ENCODE assay signal across 23 cellular contexts in the genomic region with DNA sequence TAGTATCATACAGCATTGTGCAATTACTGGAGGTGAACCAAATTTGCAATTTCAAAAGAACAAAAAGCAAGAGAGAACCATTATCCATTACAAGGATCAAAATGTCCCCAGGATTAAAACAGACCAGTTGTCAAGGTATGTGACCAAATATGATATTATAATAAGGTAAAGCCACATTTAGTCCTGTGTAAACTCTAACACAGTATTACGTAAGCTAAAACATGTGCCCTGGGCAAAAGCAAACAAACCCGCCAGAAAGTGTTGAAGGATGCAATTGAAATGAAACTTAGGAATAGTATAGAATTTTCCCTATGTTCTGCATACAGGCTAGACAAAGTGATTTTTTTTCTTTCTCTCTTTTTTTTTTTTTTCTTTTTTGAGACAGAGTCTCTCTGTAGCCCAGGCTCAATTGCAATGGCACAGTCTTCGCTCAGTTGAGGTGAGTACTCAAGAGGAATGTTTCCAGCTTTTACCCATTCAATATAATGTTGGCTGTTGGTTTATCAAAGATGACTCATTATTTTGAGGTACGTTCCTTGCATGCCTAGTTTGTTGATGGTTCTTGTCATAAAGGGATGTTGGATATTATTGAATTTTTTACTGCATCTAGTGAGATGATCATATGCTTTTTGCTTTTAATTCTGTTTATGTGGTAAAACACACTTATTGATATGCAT.
"Had no signal": no experiment of that assay in that cellular context is flagged by ENCODE, and none has a peak within 500 bp of the region (broad histone marks: within the 10 kb centered on the region; RNA-seq: fewer than 3 reads in every experiment).

No MANE protein-coding gene starts in this region.

- DNase-seq: activated CD4-positive, alpha-beta memory T cell treated with anti-CD3 and anti-CD28 coated beads for 36 hours; activated CD4-positive, alpha-beta T cell treated with anti-CD3 and anti-CD28 coated beads, Interleukin-2, amount 10 ng/mL, durations not matched to agents 7 days and 5 days; activated CD4-positive, CD25-positive, alpha-beta regulatory T cell; activated gamma-delta T cell; activated naive CD4-positive, alpha-beta T cell treated with anti-CD3 and anti-CD28 coated beads for 36 hours; activated T-cell treated with anti-CD3 and anti-CD28 coated beads for 4 hours; activated T-cell treated with anti-CD3 and anti-CD28 coated beads, Interleukin-2, amount 50 U/mL, for 48 hours; adrenal gland; KBM-7; MG63; NCI-H1105 treated with DMSO at 0.1 percent for 48 hours; NCI-H1436 treated with DMSO at 0.1 percent for 48 hours; NCI-H187; NCI-H2081; NCI-H510A treated with DMSO at 0.1 percent for 48 hours; NCI-H69; SHP77 treated with DMSO at 0.1 percent for 48 hours; T-cell; T-helper 2 cell; T1000 had no signal

- ATAC-seq: activated T-helper 17 cell treated with anti-CD3 and anti-CD28 coated beads, Interleukin-2, amount 50 U/mL, for 72 hours; T-cell had no signal

- H3K27ac ChIP-seq: adrenal gland, SK-N-MC, VCaP had no signal

- H3K4me3 ChIP-seq: adrenal gland, MG63, SK-N-MC had no signal

- H3K27me3 ChIP-seq: adrenal gland, MG63 had no signal

- H3K9me3 ChIP-seq: adrenal gland, MG63 had no signal

- H3K36me3 ChIP-seq: adrenal gland, MG63 had no signal

- H3K4me1 ChIP-seq: adrenal gland had no signal
